18 cellular contexts compared by ENCODE assay signal in the genomic region with DNA sequence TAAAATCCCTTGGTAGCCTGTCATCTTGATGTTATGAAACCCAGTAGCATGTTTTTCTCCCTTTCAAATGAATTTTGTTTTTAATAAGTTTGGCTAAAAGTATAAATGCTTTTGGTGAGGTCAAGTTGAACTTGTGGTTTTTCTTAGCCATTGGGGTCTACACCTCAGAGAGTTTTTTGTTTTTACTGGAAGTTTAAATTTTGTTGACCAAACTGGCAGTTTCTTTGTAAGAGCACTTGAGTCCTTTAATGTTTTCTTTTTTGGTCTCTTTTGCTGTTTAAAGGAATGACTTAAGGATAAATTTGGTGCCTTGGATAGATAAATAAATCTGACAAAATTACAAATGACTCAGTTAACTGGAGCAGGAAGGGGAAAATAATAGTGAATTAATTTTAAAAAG.
DNase-seq lines count a peak whose midpoint lies in the region; ATAC-seq and TF ChIP-seq lines count a peak whose summit lies in the region.
"Had no signal": no experiment of that assay in that cellular context is flagged by ENCODE, and none has a peak within 500 bp of the region (broad histone marks: within the 10 kb centered on the region; RNA-seq: fewer than 3 reads in every experiment).

No MANE protein-coding gene starts in this region.

- CTCF ChIA-PET in activated CD4-positive, alpha-beta T cell treated with anti-CD3 and anti-CD28 coated beads for 36 hours (lab: Charles Lee) = no interaction called here

- H3K27ac ChIP-seq in ascending aorta = peak overlapping the region; percentile 81 to 85
- no peak overlapping the region for H3K27ac ChIP-seq in lower lobe of right lung

- H3K27me3 ChIP-seq in ascending aorta = no peaks in the 10 kb centered on the region
- no peaks in the 10 kb centered on the region for H3K27me3 ChIP-seq in lower lobe of right lung (ENCODE audit: low read depth)
- H3K27me3 ChIP-seq: BE2C had no signal

- POLR2A ChIA-PET in activated CD4-positive, alpha-beta T cell treated with anti-CD3 and anti-CD28 coated beads for 36 hours (lab: Charles Lee) = no interaction called here

- intact Hi-C loops in ascending aorta (cut with DNase I) (loop anchor here (5.0 kb wide), 1 partner anchor 577 kb away; the partner anchor contains the start of gene SATB2), lower lobe of right lung (cut with DNase I) (no loop called here)
- intact Hi-C loops in activated CD4-positive, alpha-beta T cell treated with anti-CD3 and anti-CD28 coated beads for 36 hours (cut with DNase I, micrococcal nuclease) = no loop called here

- no peaks in the 10 kb centered on the region for H3K27me3 Mint-ChIP-seq in osteocyte (ENCODE audit: unreplicated experiment)
- no peaks in the 10 kb centered on the region for H3K27me3 Mint-ChIP-seq in activated CD4-positive, alpha-beta T cell treated with anti-CD3 and anti-CD28 coated beads for 36 hours
- H3K27me3 Mint-ChIP-seq: CD4-positive, CD25-positive, alpha-beta regulatory T cell; CD8-positive, alpha-beta memory T cell had no signal

- H3K27ac Mint-ChIP-seq in osteocyte (ENCODE audit: unreplicated experiment) = peak overlapping the region; percentile 73
- H3K27ac Mint-ChIP-seq in activated CD4-positive, alpha-beta T cell treated with anti-CD3 and anti-CD28 coated beads for 36 hours = no peak overlapping the region
- H3K27ac Mint-ChIP-seq: CD4-positive, CD25-positive, alpha-beta regulatory T cell; CD8-positive, alpha-beta memory T cell; HFFc6 had no signal

- H3K9me3 Mint-ChIP-seq in osteocyte (ENCODE audit: unreplicated experiment) = no peaks in the 10 kb centered on the region
- no peaks in the 10 kb centered on the region for H3K9me3 Mint-ChIP-seq in activated CD4-positive, alpha-beta T cell treated with anti-CD3 and anti-CD28 coated beads for 36 hours (ENCODE audit: low read depth)

- H3K4me3 Mint-ChIP-seq in osteocyte (ENCODE audit: unreplicated experiment) = no peak overlapping the region
- no peak overlapping the region for H3K4me3 Mint-ChIP-seq in activated CD4-positive, alpha-beta T cell treated with anti-CD3 and anti-CD28 coated beads for 36 hours
- H3K4me3 Mint-ChIP-seq: CD4-positive, CD25-positive, alpha-beta regulatory T cell; CD8-positive, alpha-beta memory T cell; HFFc6 had no signal

- H3K4me3 ChIP-seq in ascending aorta (no peak overlapping the region), lower lobe of right lung (no peak overlapping the region)

- no peaks in the 10 kb centered on the region for H3K9me3 ChIP-seq in ascending aorta
- H3K9me3 ChIP-seq in lower lobe of right lung = no peaks in the 10 kb centered on the region
- H3K9me3 ChIP-seq: BE2C, Caco-2 had no signal

- no peak for ATAC-seq in lower lobe of right lung
- no peak for ATAC-seq in activated CD4-positive, alpha-beta T cell treated with anti-CD3 and anti-CD28 coated beads for 36 hours
- ATAC-seq: HCT116 had no signal

- peaks cover 0 to 21% of the 10 kb centered on the region in 2 donors for H3K4me1 ChIP-seq in ascending aorta
- H3K4me1 ChIP-seq in lower lobe of right lung = no peaks in the 10 kb centered on the region
- H3K4me1 ChIP-seq: BE2C, Caco-2 had no signal

- H3K36me3 ChIP-seq in ascending aorta (no peaks in the 10 kb centered on the region), lower lobe of right lung (no peaks in the 10 kb centered on the region)
- H3K36me3 ChIP-seq: BE2C had no signal

- H3K36me3 Mint-ChIP-seq in osteocyte (ENCODE audit: unreplicated experiment) = no peaks in the 10 kb centered on the region
- H3K36me3 Mint-ChIP-seq in activated CD4-positive, alpha-beta T cell treated with anti-CD3 and anti-CD28 coated beads for 36 hours (ENCODE audit: low read depth) = no peaks in the 10 kb centered on the region
- H3K36me3 Mint-ChIP-seq: CD4-positive, CD25-positive, alpha-beta regulatory T cell; CD8-positive, alpha-beta memory T cell had no signal

- DNase-seq in ascending aorta (ENCODE audit: low spot score in 2 of 2) = no peak
- DNase-seq in brain pericyte (ENCODE audit: low read depth, low spot score) = peak; percentile 11
- no peak for DNase-seq in osteocyte (ENCODE audit: extremely low spot score, unreplicated experiment)
- no peak for DNase-seq in lower lobe of right lung
- DNase-seq in activated effector memory CD4-positive, alpha-beta T cell treated with Interleukin-2 at 50 U/mL for 16 hours = no peak
- DNase-seq in activated CD4-positive, alpha-beta T cell treated with anti-CD3 and anti-CD28 coated beads for 36 hours = no peak
- no peak for DNase-seq in stimulated activated CD4-positive, alpha-beta T cell treated with anti-CD3 and anti-CD28 coated beads, Interleukin-15, amount 100 ng/mL, for 24 hours
- DNase-seq: ACHN; BE2C; C1 segment of cervical spinal cord; Caco-2; CD4-positive, CD25-positive, alpha-beta regulatory T cell; CD8-positive, alpha-beta memory T cell; GDM1; GOT3; H7; HFFc6 had no signal

- TF ChIP-seq CTCF in ascending aorta (IDR thresholded peaks at IDR 0.05) (no peak), osteocyte (IDR thresholded peaks at IDR 0.05) (no peak), lower lobe of right lung (IDR thresholded peaks at IDR 0.05) (no peak)

- H3K4me1 Mint-ChIP-seq in osteocyte (ENCODE audit: unreplicated experiment) = peaks cover 24% of the 10 kb centered on the region
- H3K4me1 Mint-ChIP-seq in activated CD4-positive, alpha-beta T cell treated with anti-CD3 and anti-CD28 coated beads for 36 hours = no peaks in the 10 kb centered on the region
- H3K4me1 Mint-ChIP-seq: CD4-positive, CD25-positive, alpha-beta regulatory T cell; CD8-positive, alpha-beta memory T cell had no signal
